1 cellular context compared by ENCODE assay signal in the genomic region with DNA sequence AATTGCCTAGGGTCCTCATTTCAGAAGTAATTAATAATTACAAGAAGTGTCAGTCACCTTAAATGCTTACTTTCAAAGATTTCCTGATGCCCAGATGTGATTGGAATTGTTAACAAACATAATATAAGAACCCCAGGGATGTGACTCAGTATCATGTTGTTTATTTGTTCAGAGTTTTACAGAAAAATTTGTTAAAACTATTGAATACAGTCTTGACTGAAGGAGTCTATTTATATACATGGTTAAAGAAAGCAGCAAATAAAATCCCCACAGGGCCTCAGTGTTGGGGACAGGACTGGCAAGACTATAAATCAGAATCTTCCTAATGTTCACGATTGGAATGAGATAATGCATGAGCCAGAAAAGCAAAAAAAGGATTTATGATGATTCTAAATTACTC.
TF ChIP-seq lines count a peak whose summit lies in the region.

No MANE protein-coding gene starts in this region.

TF ChIP-seq in IMR-90, 13 proteins besides CTCF, POLR2A, EP300 and RAD21 (continued from another document):
- no peak for TF ChIP-seq RCOR1 (IDR thresholded peaks at IDR 0.05; ENCODE audit: insufficient replicate concordance, low read length)
